Comparison of ENCODE assay signal across 1 cellular context in genomic region chr12:89848732-89849131, GRCh38.
TF ChIP-seq lines count a peak whose summit lies in the region.

No MANE protein-coding gene starts in this region.

TF ChIP-seq in H1, 55 proteins besides CTCF, POLR2A, EP300 and RAD21 (continued from another document):
- TF ChIP-seq JUN (IDR thresholded peaks at IDR 0.05; ENCODE audit: low read depth, low read length) (no peak), RBBP5 (IDR thresholded peaks at IDR 0.05; ENCODE audit: borderline replicate concordance, low read depth, low read length) (no peak), SAP30 (IDR thresholded peaks at IDR 0.05; ENCODE audit: insufficient read depth, insufficient replicate concordance, low read length) (no peak), CHD7 (IDR thresholded peaks at IDR 0.05; ENCODE audit: insufficient replicate concordance, low read length) (no peak)
